ENCODE assay signal across 16 cellular contexts in the genomic region with DNA sequence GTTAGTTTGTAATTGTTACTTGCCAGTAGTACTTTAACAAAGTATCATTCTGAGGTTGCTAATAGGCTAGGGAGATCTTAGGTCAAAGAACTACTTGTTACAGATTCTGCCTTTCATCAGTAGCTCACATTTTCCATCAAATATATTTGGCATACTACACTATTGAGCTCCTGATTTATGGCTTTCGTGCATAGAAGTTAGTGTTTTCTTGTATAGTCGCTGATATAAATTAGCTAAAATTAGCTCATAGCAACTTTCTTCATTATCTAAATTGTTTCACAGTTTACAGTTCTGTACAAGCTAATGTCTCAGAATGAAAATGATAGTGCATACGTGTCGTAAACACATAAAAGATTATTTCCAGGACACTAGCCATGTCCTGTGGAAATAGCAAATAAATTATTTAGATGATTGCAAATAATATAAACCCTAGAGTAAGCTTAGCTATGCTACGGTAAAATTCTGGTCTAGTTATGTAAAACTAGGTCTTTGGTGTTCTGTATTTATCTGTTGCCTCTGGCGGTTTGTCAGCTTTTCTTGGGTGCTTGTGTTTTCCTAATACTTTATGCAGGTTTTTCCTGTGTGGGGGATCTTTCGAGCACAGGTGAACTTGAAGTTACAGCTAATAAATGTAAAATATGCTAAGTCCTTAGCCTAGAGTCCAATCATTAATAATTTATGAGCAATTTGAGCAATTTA. TPM values are rescaled to one million over a fixed set of nuclear protein-coding genes. Genes with fewer than 3 reads are reported as not detected.
DNase-seq lines count a peak whose midpoint lies in the region; ATAC-seq and TF ChIP-seq lines count a peak whose summit lies in the region.
"Had no signal": no experiment of that assay in that cellular context is flagged by ENCODE, and none has a peak within 500 bp of the region (broad histone marks: within the 10 kb centered on the region; RNA-seq: fewer than 3 reads in every experiment).

No MANE protein-coding gene starts in this region.

- no peaks in the 10 kb centered on the region for H3K27me3 ChIP-seq in PC-3 (ENCODE audit: low read length)
- no peaks in the 10 kb centered on the region for H3K27me3 ChIP-seq in right lobe of liver
- no peaks in the 10 kb centered on the region for H3K27me3 ChIP-seq in skeletal muscle satellite cell (ENCODE audit: control insufficient read depth, insufficient read depth, low read length)
- H3K27me3 ChIP-seq: BLaER1, Peyer's patch had no signal

- no peak overlapping the region for H3K27ac Mint-ChIP-seq in activated T-helper 17 cell treated with anti-CD3 and anti-CD28 coated beads, Interleukin-2, amount 50 U/mL, for 72 hours
- H3K27ac Mint-ChIP-seq: CD8-positive, alpha-beta memory T cell had no signal

- H3K4me3 ChIP-seq in HEK293 (ENCODE audit: low read depth, low read length) = no peak overlapping the region
- H3K4me3 ChIP-seq in PC-3 (ENCODE audit: low read length) = no peak overlapping the region
- peak overlapping the region in 1 of 3 donors; percentile 26 for H3K4me3 ChIP-seq in right lobe of liver
- peak overlapping the region; percentile 36 for H3K4me3 ChIP-seq in skeletal muscle satellite cell (ENCODE audit: low read length)
- H3K4me3 ChIP-seq: BLaER1, Peyer's patch had no signal

- H4K20me1 ChIP-seq in PC-3 (ENCODE audit: low read length) = no peaks in the 10 kb centered on the region
- H4K20me1 ChIP-seq: BLaER1 had no signal

- H3K9me2 ChIP-seq in PC-3 (replicated peaks; ENCODE audit: low read length) = no peaks in the 10 kb centered on the region

- H2AFZ ChIP-seq in PC-3 (ENCODE audit: low read length) = peak overlapping the region; percentile 57; the same call in 1 of the 2 replicates

- ATAC-seq in PC-3 (no peak), right lobe of liver (peak; percentile 43 to 73 (median 56)), HG02885 (IDR thresholded peaks at IDR 0.05; ENCODE audit: poor library complexity, unreplicated experiment) (no peak)
- ATAC-seq in activated T-helper 17 cell treated with anti-CD3 and anti-CD28 coated beads, Interleukin-2, amount 50 U/mL, for 72 hours (replicated peaks) = no peak

- H3K4me2 ChIP-seq in PC-3 (ENCODE audit: low read length) (no peak overlapping the region), skeletal muscle satellite cell (ENCODE audit: low read length) (peak overlapping the region; percentile 81)
- H3K4me2 ChIP-seq: BLaER1 had no signal

- H3K79me2 ChIP-seq in PC-3 (ENCODE audit: low read length) = no peaks in the 10 kb centered on the region

- H3K9ac ChIP-seq in PC-3 (ENCODE audit: low read length) (no peak overlapping the region), skeletal muscle satellite cell (ENCODE audit: low read depth, low read length) (peak overlapping the region; percentile 38)
- H3K9ac ChIP-seq: BLaER1 had no signal

- H3K27me3 Mint-ChIP-seq in activated T-helper 17 cell treated with anti-CD3 and anti-CD28 coated beads, Interleukin-2, amount 50 U/mL, for 72 hours = no peaks in the 10 kb centered on the region
- H3K27me3 Mint-ChIP-seq: CD8-positive, alpha-beta memory T cell had no signal

- no peak for DNase-seq in PC-3
- no peak for DNase-seq in right lobe of liver
- DNase-seq in NCI-H82 treated with DMSO at 0.1 percent for 48 hours (lab: John Stamatoyannopoulos, UW; ENCODE audit: unreplicated experiment) = no peak
- DNase-seq: CD8-positive, alpha-beta memory T cell; GF-D8; NCI-H1417; NCI-H2029; NCI-H2171 treated with DMSO at 0.1 percent for 48 hours; NCI-H510A; Peyer's patch; SIG-M5 had no signal

- WGBS in right lobe of liver (ENCODE audit: insufficient coverage, low coverage, low lambda C conversion rate, missing lambda C conversion rate) = 49% methylated on average over 7 of the region's 7 CpGs

- H3K9me3 ChIP-seq in HEK293 (ENCODE audit: control insufficient read depth, insufficient read depth, low read depth, low read length) = no peaks in the 10 kb centered on the region; the same call in 1 of the 2 replicates
- no peaks in the 10 kb centered on the region for H3K9me3 ChIP-seq in PC-3 (ENCODE audit: low read length)
- H3K9me3 ChIP-seq in right lobe of liver = no peaks in the 10 kb centered on the region
- H3K9me3 ChIP-seq in skeletal muscle satellite cell (replicated peaks; ENCODE audit: low read length) = no peaks in the 10 kb centered on the region
- H3K9me3 ChIP-seq: BLaER1, Peyer's patch had no signal

- H3K36me3 Mint-ChIP-seq in activated T-helper 17 cell treated with anti-CD3 and anti-CD28 coated beads, Interleukin-2, amount 50 U/mL, for 72 hours (ENCODE audit: low read depth) = no peaks in the 10 kb centered on the region

- H3K4me1 Mint-ChIP-seq in activated T-helper 17 cell treated with anti-CD3 and anti-CD28 coated beads, Interleukin-2, amount 50 U/mL, for 72 hours = no peaks in the 10 kb centered on the region
- H3K4me1 Mint-ChIP-seq: CD8-positive, alpha-beta memory T cell had no signal

- no peak for TF ChIP-seq POLR2A in right lobe of liver (IDR thresholded peaks at IDR 0.05)

- H3K27ac ChIP-seq in HEK293 (ENCODE audit: extremely low read depth, low read depth, low read length) = no peak overlapping the region
- H3K27ac ChIP-seq in PC-3 (ENCODE audit: low read length) = no peak overlapping the region
- no peak overlapping the region for H3K27ac ChIP-seq in right lobe of liver
- H3K27ac ChIP-seq: BLaER1 had no signal

- POLR2A ChIA-PET in HEK293 (lab: Yijun Ruan, JAX) = interaction anchor here (1.0 kb wide), 1 partner anchor 15 kb away, joined by 4 read pairs; a partner anchor contains a TSS
- POLR2A ChIA-PET in PC-3 (lab: Charles Lee; ENCODE audit: unreplicated experiment) = no interaction called here

- H3K4me3 Mint-ChIP-seq in activated T-helper 17 cell treated with anti-CD3 and anti-CD28 coated beads, Interleukin-2, amount 50 U/mL, for 72 hours = no peak overlapping the region
- H3K4me3 Mint-ChIP-seq: CD8-positive, alpha-beta memory T cell had no signal

- no peak for TF ChIP-seq CTCF in HEK293 (tag by site-specific recombination; IDR thresholded peaks at IDR 0.05)
- no peak for TF ChIP-seq CTCF in PC-3 (conservative IDR thresholded peaks at IDR 0.05; ENCODE audit: low read depth, low read length)
- TF ChIP-seq CTCF in right lobe of liver (IDR thresholded peaks at IDR 0.05) = no peak

- no peaks in the 10 kb centered on the region for H3K36me3 ChIP-seq in HEK293 (ENCODE audit: control insufficient read depth in 2 of 2, insufficient read depth in 1 of 2, low read length in 2 of 2)
- no peaks in the 10 kb centered on the region for H3K36me3 ChIP-seq in PC-3 (ENCODE audit: low read depth, low read length)
- no peaks in the 10 kb centered on the region for H3K36me3 ChIP-seq in right lobe of liver
- H3K36me3 ChIP-seq in skeletal muscle satellite cell (ENCODE audit: insufficient read depth, low read length) = no peaks in the 10 kb centered on the region
- H3K36me3 ChIP-seq: BLaER1, Peyer's patch had no signal

- H3K9me3 Mint-ChIP-seq in activated T-helper 17 cell treated with anti-CD3 and anti-CD28 coated beads, Interleukin-2, amount 50 U/mL, for 72 hours = no peaks in the 10 kb centered on the region
- H3K9me3 Mint-ChIP-seq: CD8-positive, alpha-beta memory T cell had no signal

- intact Hi-C loops in PC-3 (cut with micrococcal nuclease) = no loop called here
- intact Hi-C loops in right lobe of liver (cut with DNase I) = no loop called here

- no peaks in the 10 kb centered on the region for H3F3A ChIP-seq in PC-3 (ENCODE audit: low read length, unreplicated experiment)

- CTCF ChIA-PET in HEK293 (lab: Yijun Ruan, JAX) (interaction anchor here (0.6 kb wide), 1 partner anchor 416 kb away, joined by 3 read pairs; no protein-coding TSS in a partner anchor), PC-3 (lab: Charles Lee) (interaction anchor here (0.6 kb wide), 1 partner anchor 187 kb away, joined by 3 read pairs; no protein-coding TSS in a partner anchor)

- no TSS peak for BruUV-seq in PC-3 (replicated peaks; lab: Mats Ljungman, UMichigan)

- H3K4me1 ChIP-seq in HEK293 (ENCODE audit: control insufficient read depth, insufficient read depth, low read length) (no peaks in the 10 kb centered on the region), PC-3 (ENCODE audit: insufficient read depth, low read length) (no peaks in the 10 kb centered on the region), right lobe of liver (no peaks in the 10 kb centered on the region), skeletal muscle satellite cell (ENCODE audit: control insufficient read depth, insufficient read depth, low read length) (peaks cover 22% of the 10 kb centered on the region)
- H3K4me1 ChIP-seq: BLaER1, Peyer's patch had no signal

TF ChIP-seq in HEK293, 187 proteins besides CTCF, POLR2A, EP300 and RAD21:
- TF ChIP-seq TRIM28 (IDR thresholded peaks at IDR 0.05; ENCODE audit: borderline replicate concordance, low read length) (peak; percentile 40; the same call in 1 of the 2 replicates), OVOL3 (tag by site-specific recombination; IDR thresholded peaks at IDR 0.05) (no peak)
- TF ChIP-seq, protein P1, sequence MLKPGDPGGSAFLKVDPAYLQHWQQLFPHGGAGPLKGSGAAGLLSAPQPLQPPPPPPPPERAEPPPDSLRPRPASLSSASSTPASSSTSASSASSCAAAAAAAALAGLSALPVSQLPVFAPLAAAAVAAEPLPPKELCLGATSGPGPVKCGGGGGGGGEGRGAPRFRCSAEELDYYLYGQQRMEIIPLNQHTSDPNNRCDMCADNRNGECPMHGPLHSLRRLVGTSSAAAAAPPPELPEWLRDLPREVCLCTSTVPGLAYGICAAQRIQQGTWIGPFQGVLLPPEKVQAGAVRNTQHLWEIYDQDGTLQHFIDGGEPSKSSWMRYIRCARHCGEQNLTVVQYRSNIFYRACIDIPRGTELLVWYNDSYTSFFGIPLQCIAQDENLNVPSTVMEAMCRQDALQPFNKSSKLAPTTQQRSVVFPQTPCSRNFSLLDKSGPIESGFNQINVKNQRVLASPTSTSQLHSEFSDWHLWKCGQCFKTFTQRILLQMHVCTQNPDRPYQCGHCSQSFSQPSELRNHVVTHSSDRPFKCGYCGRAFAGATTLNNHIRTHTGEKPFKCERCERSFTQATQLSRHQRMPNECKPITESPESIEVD (tag by site-specific recombination; IDR thresholded peaks at IDR 0.05) = peak; percentile 73
TF ChIP-seq in HEK293: peak in this region for 2.

RNA-seq across cellular contexts. Expression of a gene that starts 15.1 kb away (rescaled TPM):
- total RNA-seq in PC-3 (2014; rRNA removed) (not detected in 2 replicates), right lobe of liver (1 to 10 TPM; 1.1 to 5.1 (median 1.9) TPM)
- 7.6 and 11.4 TPM in 2 replicates for total RNA-seq in skeletal muscle satellite cell (2012; rRNA removed)
- total RNA-seq in activated T-helper 17 cell treated with anti-CD3 and anti-CD28 coated beads, Interleukin-2, amount 50 U/mL, for 72 hours = under 1 TPM in 1 of 2 donors, not detected in 1; 0.04 TPM

Comparison
In these comparisons a context has a peak if more than half of its experiments do, and no peak if none do; other contexts are left out.
1. ATAC-seq: peak in right lobe of liver (4 of 4); none in PC-3 (single experiment), HG02885 (single experiment) and activated T-helper 17 cell treated with anti-CD3 and anti-CD28 coated beads, Interleukin-2, amount 50 U/mL, for 72 hours (single experiment).